Comparison of ENCODE assay signal across 1 cellular context in genomic region chrX:130083107-130083490, GRCh38.
A peak's percentile ranks its signal among the peaks of the same experiment; 100 is the strongest.
TF ChIP-seq lines count a peak whose summit lies in the region.

No MANE protein-coding gene starts in this region.

TF ChIP-seq in K562, 482 proteins besides CTCF, POLR2A, EP300 and RAD21 (continued from another document):
- TF ChIP-seq, protein P1, sequence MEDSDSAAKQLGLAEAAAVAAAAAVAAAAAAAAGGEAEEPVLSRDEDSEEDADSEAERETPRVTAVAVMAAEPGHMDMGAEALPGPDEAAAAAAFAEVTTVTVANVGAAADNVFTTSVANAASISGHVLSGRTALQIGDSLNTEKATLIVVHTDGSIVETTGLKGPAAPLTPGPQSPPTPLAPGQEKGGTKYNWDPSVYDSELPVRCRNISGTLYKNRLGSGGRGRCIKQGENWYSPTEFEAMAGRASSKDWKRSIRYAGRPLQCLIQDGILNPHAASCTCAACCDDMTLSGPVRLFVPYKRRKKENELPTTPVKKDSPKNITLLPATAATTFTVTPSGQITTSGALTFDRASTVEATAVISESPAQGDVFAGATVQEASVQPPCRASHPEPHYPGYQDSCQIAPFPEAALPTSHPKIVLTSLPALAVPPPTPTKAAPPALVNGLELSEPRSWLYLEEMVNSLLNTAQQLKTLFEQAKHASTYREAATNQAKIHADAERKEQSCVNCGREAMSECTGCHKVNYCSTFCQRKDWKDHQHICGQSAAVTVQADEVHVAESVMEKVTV (CRISPR knock-in tag; IDR thresholded peaks at IDR 0.05) = no peak
- 0 out of 2 replicates have a peak, but pooled peaks have one; percentile 6 for TF ChIP-seq VEZF1 (CRISPR knock-in tag; IDR thresholded peaks at IDR 0.05)
- TF ChIP-seq, protein P2, sequence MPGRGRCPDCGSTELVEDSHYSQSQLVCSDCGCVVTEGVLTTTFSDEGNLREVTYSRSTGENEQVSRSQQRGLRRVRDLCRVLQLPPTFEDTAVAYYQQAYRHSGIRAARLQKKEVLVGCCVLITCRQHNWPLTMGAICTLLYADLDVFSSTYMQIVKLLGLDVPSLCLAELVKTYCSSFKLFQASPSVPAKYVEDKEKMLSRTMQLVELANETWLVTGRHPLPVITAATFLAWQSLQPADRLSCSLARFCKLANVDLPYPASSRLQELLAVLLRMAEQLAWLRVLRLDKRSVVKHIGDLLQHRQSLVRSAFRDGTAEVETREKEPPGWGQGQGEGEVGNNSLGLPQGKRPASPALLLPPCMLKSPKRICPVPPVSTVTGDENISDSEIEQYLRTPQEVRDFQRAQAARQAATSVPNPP (IDR thresholded peaks at IDR 0.05; ENCODE audit: borderline replicate concordance, insufficient read depth, insufficient read length) = no peak
- TF ChIP-seq RNF219 (CRISPR knock-in tag; IDR thresholded peaks at IDR 0.05) = no peak
